In genomic region chr4:168071304-168071703, GRCh38 we compare ENCODE assay signal across 1 cellular context.
TF ChIP-seq lines count a peak whose summit lies in the region.

No MANE protein-coding gene starts in this region.

TF ChIP-seq in HCT116, 20 proteins besides CTCF, POLR2A, EP300 and RAD21 (continued from another document):
- TF ChIP-seq, protein P1, sequence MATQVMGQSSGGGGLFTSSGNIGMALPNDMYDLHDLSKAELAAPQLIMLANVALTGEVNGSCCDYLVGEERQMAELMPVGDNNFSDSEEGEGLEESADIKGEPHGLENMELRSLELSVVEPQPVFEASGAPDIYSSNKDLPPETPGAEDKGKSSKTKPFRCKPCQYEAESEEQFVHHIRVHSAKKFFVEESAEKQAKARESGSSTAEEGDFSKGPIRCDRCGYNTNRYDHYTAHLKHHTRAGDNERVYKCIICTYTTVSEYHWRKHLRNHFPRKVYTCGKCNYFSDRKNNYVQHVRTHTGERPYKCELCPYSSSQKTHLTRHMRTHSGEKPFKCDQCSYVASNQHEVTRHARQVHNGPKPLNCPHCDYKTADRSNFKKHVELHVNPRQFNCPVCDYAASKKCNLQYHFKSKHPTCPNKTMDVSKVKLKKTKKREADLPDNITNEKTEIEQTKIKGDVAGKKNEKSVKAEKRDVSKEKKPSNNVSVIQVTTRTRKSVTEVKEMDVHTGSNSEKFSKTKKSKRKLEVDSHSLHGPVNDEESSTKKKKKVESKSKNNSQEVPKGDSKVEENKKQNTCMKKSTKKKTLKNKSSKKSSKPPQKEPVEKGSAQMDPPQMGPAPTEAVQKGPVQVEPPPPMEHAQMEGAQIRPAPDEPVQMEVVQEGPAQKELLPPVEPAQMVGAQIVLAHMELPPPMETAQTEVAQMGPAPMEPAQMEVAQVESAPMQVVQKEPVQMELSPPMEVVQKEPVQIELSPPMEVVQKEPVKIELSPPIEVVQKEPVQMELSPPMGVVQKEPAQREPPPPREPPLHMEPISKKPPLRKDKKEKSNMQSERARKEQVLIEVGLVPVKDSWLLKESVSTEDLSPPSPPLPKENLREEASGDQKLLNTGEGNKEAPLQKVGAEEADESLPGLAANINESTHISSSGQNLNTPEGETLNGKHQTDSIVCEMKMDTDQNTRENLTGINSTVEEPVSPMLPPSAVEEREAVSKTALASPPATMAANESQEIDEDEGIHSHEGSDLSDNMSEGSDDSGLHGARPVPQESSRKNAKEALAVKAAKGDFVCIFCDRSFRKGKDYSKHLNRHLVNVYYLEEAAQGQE (IDR thresholded peaks at IDR 0.05; ENCODE audit: low read depth) = no peak
- TF ChIP-seq FOSL1 (IDR thresholded peaks at IDR 0.05; ENCODE audit: low read depth) = peak; percentile 79
